Comparison of ENCODE assay signal across 2 cellular contexts in genomic region chr3:72904156-72904555, GRCh38.
TF ChIP-seq lines count a peak whose summit lies in the region.

No MANE protein-coding gene starts in this region.

TF ChIP-seq in HEK293, 187 proteins besides CTCF, POLR2A, EP300 and RAD21 (continues in another document):
- TF ChIP-seq WT1 (tag by site-specific recombination; IDR thresholded peaks at IDR 0.05) (peak; percentile 82), INSM2 (tag by site-specific recombination; IDR thresholded peaks at IDR 0.05) (peak; percentile 69; the same call in 1 of the 2 replicates), ZNF701 (tag by site-specific recombination; IDR thresholded peaks at IDR 0.05) (no peak), BCL11A (tag by site-specific recombination; IDR thresholded peaks at IDR 0.05; ENCODE audit: low read depth) (peak; percentile 87), ZBTB8A (tag by site-specific recombination; IDR thresholded peaks at IDR 0.05) (no peak), PRDM6 (tag by site-specific recombination; IDR thresholded peaks at IDR 0.05) (peak; percentile 94), ZBTB48 (tag by site-specific recombination; IDR thresholded peaks at IDR 0.05) (peak; percentile 36; the same call in 1 of the 2 replicates), OVOL3 (tag by site-specific recombination; IDR thresholded peaks at IDR 0.05) (peak; percentile 78; the same call in 1 of the 2 replicates), ZNF148 (tag by site-specific recombination; IDR thresholded peaks at IDR 0.05; ENCODE audit: borderline replicate concordance) (no peak), ZNF610 (tag by site-specific recombination; IDR thresholded peaks at IDR 0.05; ENCODE audit: borderline replicate concordance) (peak; percentile 39; the same call in 1 of the 2 replicates), ZNF488 (tag by site-specific recombination; IDR thresholded peaks at IDR 0.05) (no peak), SP7 (tag by site-specific recombination; IDR thresholded peaks at IDR 0.05) (peak; percentile 93), ZXDB (tag by site-specific recombination; IDR thresholded peaks at IDR 0.05) (peak; percentile 99), ZFHX2 (tag by site-specific recombination; conservative IDR thresholded peaks at IDR 0.05) (no peak), ZNF10 (tag by site-specific recombination; IDR thresholded peaks at IDR 0.05) (peak; percentile 89), ZBTB17 (tag by site-specific recombination; IDR thresholded peaks at IDR 0.05) (peak; percentile 46; the same call in 1 of the 2 replicates), ZNF24 (tag by site-specific recombination; IDR thresholded peaks at IDR 0.05) (0 out of 2 replicates have a peak, but pooled peaks have one; percentile 33), ZNF707 (tag by site-specific recombination; IDR thresholded peaks at IDR 0.05) (no peak), ZNF114 (tag by site-specific recombination; IDR thresholded peaks at IDR 0.05) (no peak), MEIS1 (CRISPR knock-in tag; IDR thresholded peaks at IDR 0.05; ENCODE audit: borderline replicate concordance) (no peak), KLF1 (tag by site-specific recombination; IDR thresholded peaks at IDR 0.05) (peak; percentile 60), ZNF549 (tag by site-specific recombination; IDR thresholded peaks at IDR 0.05) (no peak), ZFP69B (tag by site-specific recombination; IDR thresholded peaks at IDR 0.05) (no peak), GLIS1 (tag by site-specific recombination; IDR thresholded peaks at IDR 0.05) (peak; percentile 78), ZNF843 (tag by site-specific recombination; IDR thresholded peaks at IDR 0.05) (peak; percentile 98), KLF8 (tag by site-specific recombination; IDR thresholded peaks at IDR 0.05) (peak; percentile 36; the same call in 1 of the 2 replicates), KLF10 (tag by site-specific recombination; IDR thresholded peaks at IDR 0.05) (peak; percentile 32; the same call in 1 of the 2 replicates)
- TF ChIP-seq, protein P1, sequence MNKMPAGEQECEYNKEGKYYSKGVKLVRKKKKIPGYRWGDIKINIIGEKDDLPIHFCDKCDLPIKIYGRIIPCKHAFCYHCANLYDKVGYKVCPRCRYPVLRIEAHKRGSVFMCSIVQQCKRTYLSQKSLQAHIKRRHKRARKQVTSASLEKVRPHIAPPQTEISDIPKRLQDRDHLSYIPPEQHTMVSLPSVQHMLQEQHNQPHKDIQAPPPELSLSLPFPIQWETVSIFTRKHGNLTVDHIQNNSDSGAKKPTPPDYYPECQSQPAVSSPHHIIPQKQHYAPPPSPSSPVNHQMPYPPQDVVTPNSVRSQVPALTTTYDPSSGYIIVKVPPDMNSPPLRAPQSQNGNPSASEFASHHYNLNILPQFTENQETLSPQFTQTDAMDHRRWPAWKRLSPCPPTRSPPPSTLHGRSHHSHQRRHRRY (tag by site-specific recombination; IDR thresholded peaks at IDR 0.05): no peak

TF ChIP-seq in IMR-90, 13 proteins besides CTCF, POLR2A, EP300 and RAD21:
- TF ChIP-seq RFX5 (IDR thresholded peaks at IDR 0.05; ENCODE audit: low read depth, low read length) (no peak), RCOR1 (IDR thresholded peaks at IDR 0.05; ENCODE audit: insufficient replicate concordance, low read length) (no peak), ELK1 (IDR thresholded peaks at IDR 0.05; ENCODE audit: borderline replicate concordance, low read depth, low read length) (no peak), FOS (IDR thresholded peaks at IDR 0.05; ENCODE audit: low read depth, low read length) (no peak), MAZ (IDR thresholded peaks at IDR 0.05; ENCODE audit: borderline replicate concordance, low read depth, low read length) (no peak), CHD1 (IDR thresholded peaks at IDR 0.05; ENCODE audit: low read depth, low read length) (no peak), SMC3 (IDR thresholded peaks at IDR 0.05; ENCODE audit: low read depth, low read length) (no peak), NFE2L2 (IDR thresholded peaks at IDR 0.05; ENCODE audit: low read depth, low read length) (no peak), BHLHE40 (IDR thresholded peaks at IDR 0.05; ENCODE audit: low read depth, low read length) (no peak), MAFK (IDR thresholded peaks at IDR 0.05; ENCODE audit: low read depth, low read length) (no peak), CEBPB (IDR thresholded peaks at IDR 0.05; ENCODE audit: low read depth, low read length) (no peak), MXI1 (IDR thresholded peaks at IDR 0.05; ENCODE audit: borderline replicate concordance, low read depth, low read length) (no peak)
- TF ChIP-seq, protein P2, sequence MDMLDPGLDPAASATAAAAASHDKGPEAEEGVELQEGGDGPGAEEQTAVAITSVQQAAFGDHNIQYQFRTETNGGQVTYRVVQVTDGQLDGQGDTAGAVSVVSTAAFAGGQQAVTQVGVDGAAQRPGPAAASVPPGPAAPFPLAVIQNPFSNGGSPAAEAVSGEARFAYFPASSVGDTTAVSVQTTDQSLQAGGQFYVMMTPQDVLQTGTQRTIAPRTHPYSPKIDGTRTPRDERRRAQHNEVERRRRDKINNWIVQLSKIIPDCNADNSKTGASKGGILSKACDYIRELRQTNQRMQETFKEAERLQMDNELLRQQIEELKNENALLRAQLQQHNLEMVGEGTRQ (IDR thresholded peaks at IDR 0.05; ENCODE audit: low read depth, low read length): no peak
